Comparison of ENCODE assay signal across 12 cellular contexts in genomic region chr5:75365740-75366139, GRCh38.
"Had no signal": no experiment of that assay in that cellular context is flagged by ENCODE, and none has a peak within 500 bp of the region (broad histone marks: within the 10 kb centered on the region; RNA-seq: fewer than 3 reads in every experiment).

No MANE protein-coding gene starts in this region.

- H3K36me3 ChIP-seq: breast epithelium had no signal

- DNase-seq: activated CD4-positive, alpha-beta T cell treated with anti-CD3 and anti-CD28 coated beads, Interleukin-2, amount 50 U/mL, for 4 hours; activated CD4-positive, CD25-positive, alpha-beta regulatory T cell treated with anti-CD3 and anti-CD28 coated beads, Interleukin-2, amount 50 U/mL, for 72 hours; activated effector memory CD4-positive, alpha-beta T cell treated with anti-CD3 and anti-CD28 coated beads, Interleukin-2, amount 50 U/mL, for 16 hours; activated naive CD8-positive, alpha-beta T cell treated with anti-CD3 and anti-CD28 coated beads for 36 hours; activated T-cell treated with anti-CD3 and anti-CD28 coated beads, Interleukin-2, amount 50 U/mL, for 1 hour; esophagus squamous epithelium; heart right ventricle; kidney; retina; SW 1271; transverse colon had no signal

- H3K4me3 ChIP-seq: breast epithelium, esophagus squamous epithelium, heart right ventricle, transverse colon had no signal

- H3K27me3 ChIP-seq: breast epithelium, esophagus squamous epithelium, heart right ventricle, transverse colon had no signal

- H3K27ac ChIP-seq: breast epithelium, esophagus squamous epithelium, heart right ventricle, transverse colon had no signal

- H3K9me3 ChIP-seq: breast epithelium, esophagus squamous epithelium, heart right ventricle, transverse colon had no signal

- FAIRE-seq: kidney had no signal

- H3K4me1 ChIP-seq: breast epithelium had no signal
